In genomic region chr4:88382621-88383020, GRCh38 we compare ENCODE assay signal across 8 cellular contexts. TPM values are rescaled to one million over a fixed set of nuclear protein-coding genes. Genes with fewer than 3 reads are reported as not detected.
DNase-seq lines count a peak whose midpoint lies in the region; ATAC-seq, FAIRE-seq and TF ChIP-seq lines count a peak whose summit lies in the region.

No MANE protein-coding gene starts in this region.

- H3K4me3 ChIP-seq in keratinocyte (ENCODE audit: control insufficient read depth in 2 of 3, extremely low read depth in 1 of 3, insufficient read depth in 2 of 3, low read depth in 1 of 3, low read length in 3 of 3) = no peak overlapping the region

- no peak overlapping the region for H3K27ac ChIP-seq in keratinocyte (ENCODE audit: control insufficient read depth, insufficient read depth, low read length)

- no peak overlapping the region for H3K4me2 ChIP-seq in keratinocyte (ENCODE audit: control insufficient read depth, extremely low read depth, insufficient read depth, low read depth, low read length)

- no peaks in the 10 kb centered on the region for H3K9me3 ChIP-seq in keratinocyte (ENCODE audit: control insufficient read depth, low read depth, low read length)

- peak overlapping the region; percentile 52 for H3K4me3 Mint-ChIP-seq in activated CD4-positive, alpha-beta T cell treated with anti-CD3 and anti-CD28 coated beads, Interleukin-2, amount 10 ng/mL, durations not matched to agents 7 days and 5 days

- no peak overlapping the region for H2AFZ ChIP-seq in keratinocyte (ENCODE audit: control insufficient read depth, low read length)

- H3K9me1 ChIP-seq in keratinocyte (ENCODE audit: control insufficient read depth, extremely low read depth, insufficient read depth, low read length) = no peaks in the 10 kb centered on the region

- H3K9me3 Mint-ChIP-seq in activated CD4-positive, alpha-beta T cell treated with anti-CD3 and anti-CD28 coated beads, Interleukin-2, amount 10 ng/mL, durations not matched to agents 7 days and 5 days = peaks cover 16% of the 10 kb centered on the region

- peak; percentile 46 for FAIRE-seq in keratinocyte (lab: Jason Lieb, UNC)

- dilution Hi-C loops in keratinocyte (cut with MboI; ENCODE audit: extremely low pct_ligation_motif_present, low sequenced_read_pairs) = no loop called here

- peak; percentile 42 for ATAC-seq in HG02623 (IDR thresholded peaks at IDR 0.05; ENCODE audit: unreplicated experiment)

- POLR2A ChIA-PET in activated CD4-positive, alpha-beta T cell treated with anti-CD3 and anti-CD28 coated beads, Interleukin-2, amount 10 ng/mL, durations not matched to agents 7 days and 5 days (lab: Charles Lee) = no interaction called here

- no peak for TF ChIP-seq CTCF in keratinocyte (optimal IDR thresholded peaks at IDR 0.05 in 1 of 3, IDR thresholded peaks at IDR 0.05 in 1 of 3, conservative IDR thresholded peaks at IDR 0.05 in 1 of 3; ENCODE audit: extremely low read depth in 1 of 3, insufficient read depth in 2 of 3, low read length in 3 of 3)

- H3K36me3 ChIP-seq in keratinocyte (ENCODE audit: control insufficient read depth in 2 of 2, extremely low read depth in 1 of 2, insufficient read depth in 2 of 2, low read length in 2 of 2) = no peaks in the 10 kb centered on the region

- no peaks in the 10 kb centered on the region for H4K20me1 ChIP-seq in keratinocyte (ENCODE audit: control insufficient read depth, extremely low read depth, insufficient read depth, low read length)

- H3K36me3 Mint-ChIP-seq in activated CD4-positive, alpha-beta T cell treated with anti-CD3 and anti-CD28 coated beads, Interleukin-2, amount 10 ng/mL, durations not matched to agents 7 days and 5 days (ENCODE audit: low read depth) = peaks cover 63% of the 10 kb centered on the region

- no peaks in the 10 kb centered on the region for H3K4me1 ChIP-seq in keratinocyte (ENCODE audit: control insufficient read depth, extremely low read depth, insufficient read depth, low read length)

- no peak overlapping the region for H3K9ac ChIP-seq in keratinocyte (ENCODE audit: control insufficient read depth, extremely low read depth, insufficient read depth, low read length)

- no peaks in the 10 kb centered on the region for H3K79me2 ChIP-seq in keratinocyte (ENCODE audit: control insufficient read depth, insufficient read depth, low read length)

- DNase-seq in Caki2 (ENCODE audit: low read depth) = peak; percentile 68
- DNase-seq in activated CD4-positive, alpha-beta T cell treated with anti-CD3 and anti-CD28 coated beads, Interleukin-2, amount 10 ng/mL, durations not matched to agents 7 days and 5 days = peak; percentile 72
- DNase-seq in keratinocyte (ENCODE audit: low read depth, low spot score) = no peak
- DNase-seq in iPS-NIHi11 (ENCODE audit: low spot score) = no peak
- DNase-seq in NCI-H510A (lab: John Stamatoyannopoulos, UW) = no peak
- DNase-seq in hippocampal formation (lab: John Stamatoyannopoulos, UW) = no peak
- DNase-seq in GDM1 (lab: John Stamatoyannopoulos, UW) = no peak

- H3K27me3 Mint-ChIP-seq in activated CD4-positive, alpha-beta T cell treated with anti-CD3 and anti-CD28 coated beads, Interleukin-2, amount 10 ng/mL, durations not matched to agents 7 days and 5 days = no peaks in the 10 kb centered on the region

- peak overlapping the region; percentile 94 for H3K27ac Mint-ChIP-seq in activated CD4-positive, alpha-beta T cell treated with anti-CD3 and anti-CD28 coated beads, Interleukin-2, amount 10 ng/mL, durations not matched to agents 7 days and 5 days

- H3K4me1 Mint-ChIP-seq in activated CD4-positive, alpha-beta T cell treated with anti-CD3 and anti-CD28 coated beads, Interleukin-2, amount 10 ng/mL, durations not matched to agents 7 days and 5 days = peaks cover 57% of the 10 kb centered on the region

- in situ Hi-C loops in Caki2 (cut with HindIII; ENCODE audit: low pct_unique_long_range_greater_than_20kb, low sequenced_read_pairs) = no loop called here

- no peaks in the 10 kb centered on the region for H3K27me3 ChIP-seq in keratinocyte (ENCODE audit: control insufficient read depth, extremely low read depth, insufficient read depth, low read length)

- CTCF ChIA-PET in activated CD4-positive, alpha-beta T cell treated with anti-CD3 and anti-CD28 coated beads, Interleukin-2, amount 10 ng/mL, durations not matched to agents 7 days and 5 days (lab: Charles Lee) = interaction anchor here (1.0 kb wide), 1 partner anchor 9 kb away, joined by 3 read pairs; no protein-coding TSS in a partner anchor

RNA-seq across cellular contexts. Expression of gene HERC6, which starts 4.0 kb away (rescaled TPM):
- 6.2 and 14.3 TPM in 2 replicates for total RNA-seq in Caki2 (2014; rRNA removed; shearing (Covaris generic); ENCODE audit: low replicate concordance)
- 10 to 100 TPM; 42.8 to 43.6 TPM for total RNA-seq in activated CD4-positive, alpha-beta T cell treated with anti-CD3 and anti-CD28 coated beads, Interleukin-2, amount 10 ng/mL, durations not matched to agents 7 days and 5 days
- polyA plus RNA-seq in keratinocyte = 33.9 to 36.0 TPM (median 34.1 TPM) in 3 replicates
- 1.8 TPM for polyA plus RNA-seq in keratinocyte (2011; ENCODE audit: low read depth)
- polyA plus RNA-seq in keratinocyte (2011; cell fraction: cytosol; rRNA removed) = 17.9 and 31.1 TPM in 2 replicates
- 29.8 and 31.6 TPM in 2 replicates for polyA plus RNA-seq in keratinocyte (2011; cell fraction: nucleus; rRNA removed)
- polyA plus RNA-seq in keratinocyte (2012; ENCODE audit: low replicate concordance) = 2.0 and 28.6 TPM in 2 replicates
- polyA minus RNA-seq in keratinocyte = 91.6 to 124 TPM (median 109 TPM) in 3 replicates
- polyA minus RNA-seq in keratinocyte (2011; cell fraction: cytosol; rRNA and poly(A)+ RNA removed) = 45.7 TPM
- 30.4 and 52.4 TPM in 2 replicates for polyA minus RNA-seq in keratinocyte (2011; cell fraction: nucleus; rRNA and poly(A)+ RNA removed)

Comparison
In these comparisons a context has a peak if more than half of its experiments do, and no peak if none do; other contexts are left out.
1. DNase-seq: peak in Caki2 (single experiment) and activated CD4-positive, alpha-beta T cell treated with anti-CD3 and anti-CD28 coated beads, Interleukin-2, amount 10 ng/mL, durations not matched to agents 7 days and 5 days (single experiment); none in keratinocyte (single experiment), iPS-NIHi11 (single experiment), NCI-H510A (single experiment), hippocampal formation (0 of 2) and GDM1 (single experiment).